ENCODE assay signal across 1 cellular context in the genomic region with DNA sequence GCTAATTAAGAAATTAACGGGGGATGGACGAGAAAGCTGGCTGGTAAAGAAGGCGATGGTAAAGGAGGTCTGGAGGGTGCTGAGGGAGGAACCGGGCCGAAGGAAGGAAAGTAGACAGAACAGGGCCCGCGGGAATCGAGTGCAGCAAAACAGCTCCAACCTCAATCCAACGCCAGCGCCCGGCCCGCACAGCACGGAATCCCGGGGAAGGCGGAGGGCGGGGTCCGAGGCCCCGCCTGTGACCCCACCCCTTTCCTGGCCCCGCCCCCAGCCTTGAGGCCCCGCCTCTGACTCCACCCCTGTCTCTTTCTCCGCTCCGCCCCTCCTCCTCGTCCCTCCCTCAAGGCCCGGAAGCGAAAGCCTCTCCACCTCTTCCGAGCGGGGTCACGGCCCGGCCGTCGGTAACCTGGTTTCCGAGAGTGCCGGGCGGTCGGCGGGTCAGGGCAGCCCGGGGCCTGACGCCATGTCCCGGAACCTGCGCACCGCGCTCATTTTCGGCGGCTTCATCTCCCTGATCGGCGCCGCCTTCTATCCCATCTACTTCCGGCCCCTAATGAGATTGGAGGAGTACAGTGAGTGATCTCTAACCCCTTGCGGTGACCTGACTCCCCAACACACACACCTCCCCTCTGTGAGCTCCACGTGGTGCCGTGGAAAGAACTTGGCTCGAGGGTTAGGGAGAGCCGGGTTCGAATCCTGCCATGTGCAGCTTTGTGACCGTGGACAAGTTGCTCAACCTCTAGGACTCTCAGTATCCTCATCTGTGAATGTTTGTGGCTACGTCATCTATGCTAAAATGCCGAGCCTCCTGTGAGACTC.
TF ChIP-seq lines count a peak whose summit lies in the region.

A gene (plus strand): TSS at position 370 of the 819 bp plus-strand sequence. CDS start 94 bp downstream, at position 464.

TF ChIP-seq in HepG2, 621 proteins besides CTCF, POLR2A, EP300 and RAD21 (continued from another document and continues in another):
- TF ChIP-seq, protein P1, sequence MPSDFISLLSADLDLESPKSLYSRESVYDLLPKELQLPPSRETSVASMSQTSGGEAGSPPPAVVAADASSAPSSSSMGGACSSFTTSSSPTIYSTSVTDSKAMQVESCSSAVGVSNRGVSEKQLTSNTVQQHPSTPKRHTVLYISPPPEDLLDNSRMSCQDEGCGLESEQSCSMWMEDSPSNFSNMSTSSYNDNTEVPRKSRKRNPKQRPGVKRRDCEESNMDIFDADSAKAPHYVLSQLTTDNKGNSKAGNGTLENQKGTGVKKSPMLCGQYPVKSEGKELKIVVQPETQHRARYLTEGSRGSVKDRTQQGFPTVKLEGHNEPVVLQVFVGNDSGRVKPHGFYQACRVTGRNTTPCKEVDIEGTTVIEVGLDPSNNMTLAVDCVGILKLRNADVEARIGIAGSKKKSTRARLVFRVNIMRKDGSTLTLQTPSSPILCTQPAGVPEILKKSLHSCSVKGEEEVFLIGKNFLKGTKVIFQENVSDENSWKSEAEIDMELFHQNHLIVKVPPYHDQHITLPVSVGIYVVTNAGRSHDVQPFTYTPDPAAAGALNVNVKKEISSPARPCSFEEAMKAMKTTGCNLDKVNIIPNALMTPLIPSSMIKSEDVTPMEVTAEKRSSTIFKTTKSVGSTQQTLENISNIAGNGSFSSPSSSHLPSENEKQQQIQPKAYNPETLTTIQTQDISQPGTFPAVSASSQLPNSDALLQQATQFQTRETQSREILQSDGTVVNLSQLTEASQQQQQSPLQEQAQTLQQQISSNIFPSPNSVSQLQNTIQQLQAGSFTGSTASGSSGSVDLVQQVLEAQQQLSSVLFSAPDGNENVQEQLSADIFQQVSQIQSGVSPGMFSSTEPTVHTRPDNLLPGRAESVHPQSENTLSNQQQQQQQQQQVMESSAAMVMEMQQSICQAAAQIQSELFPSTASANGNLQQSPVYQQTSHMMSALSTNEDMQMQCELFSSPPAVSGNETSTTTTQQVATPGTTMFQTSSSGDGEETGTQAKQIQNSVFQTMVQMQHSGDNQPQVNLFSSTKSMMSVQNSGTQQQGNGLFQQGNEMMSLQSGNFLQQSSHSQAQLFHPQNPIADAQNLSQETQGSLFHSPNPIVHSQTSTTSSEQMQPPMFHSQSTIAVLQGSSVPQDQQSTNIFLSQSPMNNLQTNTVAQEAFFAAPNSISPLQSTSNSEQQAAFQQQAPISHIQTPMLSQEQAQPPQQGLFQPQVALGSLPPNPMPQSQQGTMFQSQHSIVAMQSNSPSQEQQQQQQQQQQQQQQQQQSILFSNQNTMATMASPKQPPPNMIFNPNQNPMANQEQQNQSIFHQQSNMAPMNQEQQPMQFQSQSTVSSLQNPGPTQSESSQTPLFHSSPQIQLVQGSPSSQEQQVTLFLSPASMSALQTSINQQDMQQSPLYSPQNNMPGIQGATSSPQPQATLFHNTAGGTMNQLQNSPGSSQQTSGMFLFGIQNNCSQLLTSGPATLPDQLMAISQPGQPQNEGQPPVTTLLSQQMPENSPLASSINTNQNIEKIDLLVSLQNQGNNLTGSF (CRISPR knock-in tag; IDR thresholded peaks at IDR 0.05) = peak; percentile 39; the same call in 1 of the 2 replicates
- TF ChIP-seq CCDC6 (CRISPR knock-in tag; IDR thresholded peaks at IDR 0.05) = peak; percentile 69; the same call in 1 of the 2 replicates
- TF ChIP-seq MYNN (CRISPR knock-in tag; IDR thresholded peaks at IDR 0.05; ENCODE audit: low read depth) = no peak
- TF ChIP-seq, protein P2, sequence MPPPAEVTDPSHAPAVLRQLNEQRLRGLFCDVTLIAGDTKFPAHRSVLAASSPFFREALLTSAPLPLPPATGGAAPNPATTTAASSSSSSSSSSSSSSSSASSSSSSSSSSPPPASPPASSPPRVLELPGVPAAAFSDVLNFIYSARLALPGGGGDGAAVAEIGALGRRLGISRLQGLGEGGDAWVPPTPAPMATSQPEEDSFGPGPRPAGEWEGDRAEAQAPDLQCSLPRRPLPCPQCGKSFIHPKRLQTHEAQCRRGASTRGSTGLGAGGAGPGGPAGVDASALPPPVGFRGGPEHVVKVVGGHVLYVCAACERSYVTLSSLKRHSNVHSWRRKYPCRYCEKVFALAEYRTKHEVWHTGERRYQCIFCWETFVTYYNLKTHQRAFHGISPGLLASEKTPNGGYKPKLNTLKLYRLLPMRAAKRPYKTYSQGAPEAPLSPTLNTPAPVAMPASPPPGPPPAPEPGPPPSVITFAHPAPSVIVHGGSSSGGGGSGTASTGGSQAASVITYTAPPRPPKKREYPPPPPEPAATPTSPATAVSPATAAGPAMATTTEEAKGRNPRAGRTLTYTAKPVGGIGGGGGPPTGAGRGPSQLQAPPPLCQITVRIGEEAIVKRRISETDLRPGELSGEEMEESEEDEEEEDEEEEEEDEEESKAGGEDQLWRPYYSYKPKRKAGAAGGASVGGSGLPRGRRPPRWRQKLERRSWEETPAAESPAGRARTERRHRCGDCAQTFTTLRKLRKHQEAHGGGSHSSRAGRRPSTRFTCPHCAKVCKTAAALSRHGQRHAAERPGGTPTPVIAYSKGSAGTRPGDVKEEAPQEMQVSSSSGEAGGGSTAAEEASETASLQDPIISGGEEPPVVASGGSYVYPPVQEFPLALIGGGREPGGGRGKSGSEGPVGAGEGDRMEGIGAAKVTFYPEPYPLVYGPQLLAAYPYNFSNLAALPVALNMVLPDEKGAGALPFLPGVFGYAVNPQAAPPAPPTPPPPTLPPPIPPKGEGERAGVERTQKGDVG (CRISPR knock-in tag; IDR thresholded peaks at IDR 0.05; ENCODE audit: borderline replicate concordance) = no peak
- peak; percentile 81 for TF ChIP-seq PITX1 (CRISPR knock-in tag; IDR thresholded peaks at IDR 0.05)
- TF ChIP-seq, protein P3, sequence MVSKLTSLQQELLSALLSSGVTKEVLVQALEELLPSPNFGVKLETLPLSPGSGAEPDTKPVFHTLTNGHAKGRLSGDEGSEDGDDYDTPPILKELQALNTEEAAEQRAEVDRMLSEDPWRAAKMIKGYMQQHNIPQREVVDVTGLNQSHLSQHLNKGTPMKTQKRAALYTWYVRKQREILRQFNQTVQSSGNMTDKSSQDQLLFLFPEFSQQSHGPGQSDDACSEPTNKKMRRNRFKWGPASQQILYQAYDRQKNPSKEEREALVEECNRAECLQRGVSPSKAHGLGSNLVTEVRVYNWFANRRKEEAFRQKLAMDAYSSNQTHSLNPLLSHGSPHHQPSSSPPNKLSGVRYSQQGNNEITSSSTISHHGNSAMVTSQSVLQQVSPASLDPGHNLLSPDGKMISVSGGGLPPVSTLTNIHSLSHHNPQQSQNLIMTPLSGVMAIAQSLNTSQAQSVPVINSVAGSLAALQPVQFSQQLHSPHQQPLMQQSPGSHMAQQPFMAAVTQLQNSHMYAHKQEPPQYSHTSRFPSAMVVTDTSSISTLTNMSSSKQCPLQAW (CRISPR knock-in tag; IDR thresholded peaks at IDR 0.05) = peak; percentile 73
- peak; percentile 55 for TF ChIP-seq CEBPG (CRISPR knock-in tag; IDR thresholded peaks at IDR 0.05)
- TF ChIP-seq IRF2 (CRISPR knock-in tag; IDR thresholded peaks at IDR 0.05) = peak; percentile 65
- TF ChIP-seq, protein P4, sequence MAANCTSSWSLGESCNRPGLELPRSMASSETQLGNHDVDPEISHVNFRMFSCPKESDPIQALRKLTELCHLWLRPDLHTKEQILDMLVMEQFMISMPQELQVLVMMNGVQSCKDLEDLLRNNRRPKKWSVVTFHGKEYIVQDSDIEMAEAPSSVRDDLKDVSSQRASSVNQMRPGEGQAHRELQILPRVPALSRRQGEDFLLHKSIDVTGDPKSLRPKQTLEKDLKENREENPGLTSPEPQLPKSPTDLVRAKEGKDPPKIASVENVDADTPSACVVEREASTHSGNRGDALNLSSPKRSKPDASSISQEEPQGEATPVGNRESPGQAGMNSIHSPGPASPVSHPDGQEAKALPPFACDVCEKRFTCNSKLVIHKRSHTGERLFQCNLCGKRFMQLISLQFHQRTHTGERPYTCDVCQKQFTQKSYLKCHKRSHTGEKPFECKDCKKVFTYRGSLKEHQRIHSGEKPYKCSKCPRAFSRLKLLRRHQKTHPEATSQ (CRISPR knock-in tag; IDR thresholded peaks at IDR 0.05; ENCODE audit: borderline replicate concordance) = no peak
- TF ChIP-seq HNRNPLL (IDR thresholded peaks at IDR 0.05; ENCODE audit: low read depth, low read length, poor library complexity, severe bottlenecking) = peak; percentile 88
- TF ChIP-seq FOXO1 (CRISPR knock-in tag; IDR thresholded peaks at IDR 0.05) = peak; percentile 8; the same call in 1 of the 2 replicates
- no peak for TF ChIP-seq NRL (CRISPR knock-in tag; IDR thresholded peaks at IDR 0.05; ENCODE audit: borderline replicate concordance)
- no peak for TF ChIP-seq ZNF446 (CRISPR knock-in tag; IDR thresholded peaks at IDR 0.05)
- peak; percentile 58; the same call in 1 of the 2 replicates for TF ChIP-seq ARNT2 (CRISPR knock-in tag; IDR thresholded peaks at IDR 0.05; ENCODE audit: low read depth)
- TF ChIP-seq AHR (CRISPR knock-in tag; IDR thresholded peaks at IDR 0.05) = no peak
- no peak for TF ChIP-seq ZFAT (CRISPR knock-in tag; conservative IDR thresholded peaks at IDR 0.05)
- TF ChIP-seq, protein P5, sequence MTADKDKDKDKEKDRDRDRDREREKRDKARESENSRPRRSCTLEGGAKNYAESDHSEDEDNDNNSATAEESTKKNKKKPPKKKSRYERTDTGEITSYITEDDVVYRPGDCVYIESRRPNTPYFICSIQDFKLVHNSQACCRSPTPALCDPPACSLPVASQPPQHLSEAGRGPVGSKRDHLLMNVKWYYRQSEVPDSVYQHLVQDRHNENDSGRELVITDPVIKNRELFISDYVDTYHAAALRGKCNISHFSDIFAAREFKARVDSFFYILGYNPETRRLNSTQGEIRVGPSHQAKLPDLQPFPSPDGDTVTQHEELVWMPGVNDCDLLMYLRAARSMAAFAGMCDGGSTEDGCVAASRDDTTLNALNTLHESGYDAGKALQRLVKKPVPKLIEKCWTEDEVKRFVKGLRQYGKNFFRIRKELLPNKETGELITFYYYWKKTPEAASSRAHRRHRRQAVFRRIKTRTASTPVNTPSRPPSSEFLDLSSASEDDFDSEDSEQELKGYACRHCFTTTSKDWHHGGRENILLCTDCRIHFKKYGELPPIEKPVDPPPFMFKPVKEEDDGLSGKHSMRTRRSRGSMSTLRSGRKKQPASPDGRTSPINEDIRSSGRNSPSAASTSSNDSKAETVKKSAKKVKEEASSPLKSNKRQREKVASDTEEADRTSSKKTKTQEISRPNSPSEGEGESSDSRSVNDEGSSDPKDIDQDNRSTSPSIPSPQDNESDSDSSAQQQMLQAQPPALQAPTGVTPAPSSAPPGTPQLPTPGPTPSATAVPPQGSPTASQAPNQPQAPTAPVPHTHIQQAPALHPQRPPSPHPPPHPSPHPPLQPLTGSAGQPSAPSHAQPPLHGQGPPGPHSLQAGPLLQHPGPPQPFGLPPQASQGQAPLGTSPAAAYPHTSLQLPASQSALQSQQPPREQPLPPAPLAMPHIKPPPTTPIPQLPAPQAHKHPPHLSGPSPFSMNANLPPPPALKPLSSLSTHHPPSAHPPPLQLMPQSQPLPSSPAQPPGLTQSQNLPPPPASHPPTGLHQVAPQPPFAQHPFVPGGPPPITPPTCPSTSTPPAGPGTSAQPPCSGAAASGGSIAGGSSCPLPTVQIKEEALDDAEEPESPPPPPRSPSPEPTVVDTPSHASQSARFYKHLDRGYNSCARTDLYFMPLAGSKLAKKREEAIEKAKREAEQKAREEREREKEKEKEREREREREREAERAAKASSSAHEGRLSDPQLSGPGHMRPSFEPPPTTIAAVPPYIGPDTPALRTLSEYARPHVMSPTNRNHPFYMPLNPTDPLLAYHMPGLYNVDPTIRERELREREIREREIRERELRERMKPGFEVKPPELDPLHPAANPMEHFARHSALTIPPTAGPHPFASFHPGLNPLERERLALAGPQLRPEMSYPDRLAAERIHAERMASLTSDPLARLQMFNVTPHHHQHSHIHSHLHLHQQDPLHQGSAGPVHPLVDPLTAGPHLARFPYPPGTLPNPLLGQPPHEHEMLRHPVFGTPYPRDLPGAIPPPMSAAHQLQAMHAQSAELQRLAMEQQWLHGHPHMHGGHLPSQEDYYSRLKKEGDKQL (CRISPR knock-in tag; IDR thresholded peaks at IDR 0.05; ENCODE audit: low read depth) = no peak
- no peak for TF ChIP-seq ZNF10 (CRISPR knock-in tag; IDR thresholded peaks at IDR 0.05; ENCODE audit: borderline replicate concordance, low read depth)
- peak; percentile 66 for TF ChIP-seq ARNTL (CRISPR knock-in tag; IDR thresholded peaks at IDR 0.05)
- TF ChIP-seq HOXA3 (CRISPR knock-in tag; IDR thresholded peaks at IDR 0.05) = peak; percentile 79
- no peak for TF ChIP-seq JUND (CRISPR knock-in tag; IDR thresholded peaks at IDR 0.05)
- 0 out of 2 replicates have a peak, but pooled peaks have one; percentile 84 for TF ChIP-seq CHD4 (IDR thresholded peaks at IDR 0.05; ENCODE audit: borderline replicate concordance, low read length)
- TF ChIP-seq, protein P6, sequence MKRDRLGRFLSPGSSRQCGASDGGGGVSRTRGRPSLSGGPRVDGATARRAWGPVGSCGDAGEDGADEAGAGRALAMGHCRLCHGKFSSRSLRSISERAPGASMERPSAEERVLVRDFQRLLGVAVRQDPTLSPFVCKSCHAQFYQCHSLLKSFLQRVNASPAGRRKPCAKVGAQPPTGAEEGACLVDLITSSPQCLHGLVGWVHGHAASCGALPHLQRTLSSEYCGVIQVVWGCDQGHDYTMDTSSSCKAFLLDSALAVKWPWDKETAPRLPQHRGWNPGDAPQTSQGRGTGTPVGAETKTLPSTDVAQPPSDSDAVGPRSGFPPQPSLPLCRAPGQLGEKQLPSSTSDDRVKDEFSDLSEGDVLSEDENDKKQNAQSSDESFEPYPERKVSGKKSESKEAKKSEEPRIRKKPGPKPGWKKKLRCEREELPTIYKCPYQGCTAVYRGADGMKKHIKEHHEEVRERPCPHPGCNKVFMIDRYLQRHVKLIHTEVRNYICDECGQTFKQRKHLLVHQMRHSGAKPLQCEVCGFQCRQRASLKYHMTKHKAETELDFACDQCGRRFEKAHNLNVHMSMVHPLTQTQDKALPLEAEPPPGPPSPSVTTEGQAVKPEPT (CRISPR knock-in tag; IDR thresholded peaks at IDR 0.05; ENCODE audit: low read depth) = 0 out of 2 replicates have a peak, but pooled peaks have one; percentile 55
- TF ChIP-seq MAFK (conservative IDR thresholded peaks at IDR 0.05 in 1 of 2, IDR thresholded peaks at IDR 0.05 in 1 of 2; ENCODE audit: low read length in 2 of 2) = no peak
- no peak for TF ChIP-seq REL (CRISPR knock-in tag; conservative IDR thresholded peaks at IDR 0.05)
- TF ChIP-seq MED13 (CRISPR knock-in tag; IDR thresholded peaks at IDR 0.05) = 0 out of 2 replicates have a peak, but pooled peaks have one; percentile 41
- no peak for TF ChIP-seq ZNF83 (CRISPR knock-in tag; IDR thresholded peaks at IDR 0.05; ENCODE audit: borderline replicate concordance)
- no peak for TF ChIP-seq KLF15 (CRISPR knock-in tag; IDR thresholded peaks at IDR 0.05; ENCODE audit: borderline replicate concordance)
- TF ChIP-seq ZNF256 (CRISPR knock-in tag; conservative IDR thresholded peaks at IDR 0.05) = 0 out of 2 replicates have a peak, but pooled peaks have one; percentile 4
- no peak for TF ChIP-seq CBX1 (IDR thresholded peaks at IDR 0.05; ENCODE audit: low read depth)
- TF ChIP-seq, protein P7, sequence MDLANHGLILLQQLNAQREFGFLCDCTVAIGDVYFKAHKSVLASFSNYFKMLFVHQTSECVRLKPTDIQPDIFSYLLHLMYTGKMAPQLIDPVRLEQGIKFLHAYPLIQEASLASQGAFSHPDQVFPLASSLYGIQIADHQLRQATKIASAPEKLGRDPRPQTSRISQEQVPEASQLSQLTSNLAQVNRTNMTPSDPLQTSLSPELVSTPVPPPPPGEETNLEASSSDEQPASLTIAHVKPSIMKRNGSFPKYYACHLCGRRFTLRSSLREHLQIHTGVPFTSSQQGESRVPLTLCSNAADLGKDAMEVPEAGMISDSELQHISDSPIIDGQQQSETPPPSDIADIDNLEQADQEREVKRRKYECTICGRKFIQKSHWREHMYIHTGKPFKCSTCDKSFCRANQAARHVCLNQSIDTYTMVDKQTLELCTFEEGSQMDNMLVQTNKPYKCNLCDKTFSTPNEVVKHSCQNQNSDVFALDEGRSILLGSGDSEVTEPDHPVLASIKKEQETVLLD (CRISPR knock-in tag; IDR thresholded peaks at IDR 0.05; ENCODE audit: low read depth) = peak; percentile 99
